ENCODE assay signal across 15 cellular contexts in genomic region chr4:87540176-87541058, GRCh38. TPM values are rescaled to one million over a fixed set of nuclear protein-coding genes. Genes with fewer than 3 reads are reported as not detected.
A peak's percentile ranks its signal among the peaks of the same experiment; 100 is the strongest.
DNase-seq lines count a peak whose midpoint lies in the region; ATAC-seq and TF ChIP-seq lines count a peak whose summit lies in the region.
"Had no signal": no experiment of that assay in that cellular context is flagged by ENCODE, and none has a peak within 500 bp of the region (broad histone marks: within the 10 kb centered on the region; RNA-seq: fewer than 3 reads in every experiment).

No MANE protein-coding gene starts in this region.

- ATAC-seq in left ventricle myocardium superior (peak; percentile 93), sciatic nerve (peak; percentile 92), GM21786 (IDR thresholded peaks at IDR 0.05; ENCODE audit: unreplicated experiment) (no peak), HG03135 (IDR thresholded peaks at IDR 0.05; ENCODE audit: unreplicated experiment) (no peak)
- ATAC-seq: natural killer cell had no signal

- intact Hi-C loops in colonic mucosa (cut with DNase I) (loop anchor here (5.0 kb wide), 1 partner anchor 297 kb away; no protein-coding TSS in a partner anchor), left ventricle myocardium superior (cut with micrococcal nuclease) (loop anchor here (5.0 to 10.0 kb wide), 2 partner anchors 114 to 302 kb away; partner anchors contain the start of gene DMP1), sciatic nerve (cut with DNase I) (no loop called here), vagina (cut with DNase I) (loop anchor here (10.0 kb wide), 1 partner anchor 304 kb away; no protein-coding TSS in a partner anchor)

- H3K27ac ChIP-seq in colonic mucosa (peak overlapping the region; percentile 27), vagina (peak overlapping the region; percentile 78), neuronal stem cell (replicated peaks; ENCODE audit: low read length) (no peak overlapping the region)

- no peak overlapping the region for H3K4ac ChIP-seq in neuronal stem cell (ENCODE audit: low read length)

- H3K9ac ChIP-seq in colonic mucosa (ENCODE audit: low read depth in 2 of 2, low read length in 2 of 2) = no peak overlapping the region
- H3K9ac ChIP-seq in neuronal stem cell (ENCODE audit: low read depth, low read length, poor library complexity) = no peak overlapping the region

- H3K9me3 ChIP-seq in colonic mucosa = no peaks in the 10 kb centered on the region
- H3K9me3 ChIP-seq in vagina = no peaks in the 10 kb centered on the region
- peaks cover 1 to 5% of the 10 kb centered on the region in 2 donors for H3K9me3 ChIP-seq in neuronal stem cell (replicated peaks in 1 of 2; ENCODE audit: control insufficient read depth in 2 of 2, insufficient read depth in 1 of 2, low read depth in 1 of 2, low read length in 2 of 2)

- H4K8ac ChIP-seq in neuronal stem cell (ENCODE audit: low read depth, low read length) = no peak overlapping the region

- no peak overlapping the region for H2AK5ac ChIP-seq in neuronal stem cell (ENCODE audit: low read depth, low read length)

- WGBS in neuronal stem cell (ENCODE audit: extremely low coverage in 2 of 2, insufficient read length in 2 of 2, insufficient replicate concordance in 1 of 2), 2 donors = no CpG with 5 or more reads among the region's 14 CpGs

- no peak for DNase-seq in colonic mucosa
- DNase-seq in left ventricle myocardium superior = no peak
- DNase-seq in sciatic nerve (ENCODE audit: low spot score) = no peak
- peak in 1 of 2 donors; percentile 95 for DNase-seq in vagina (ENCODE audit: extremely low spot score in 2 of 2)
- DNase-seq in neuronal stem cell (ENCODE audit: low spot score) = no peak
- DNase-seq: activated effector memory CD4-positive, alpha-beta T cell treated with Interleukin-2 at 50 U/mL for 16 hours; DND-41; effector memory CD4-positive, alpha-beta T cell; natural killer cell; NCI-H524; stimulated activated CD4-positive, alpha-beta T cell treated with anti-CD3 and anti-CD28 coated beads, Interleukin-4, amount 100 ng/mL, for 4 hours had no signal

- no peak overlapping the region for H2BK120ac ChIP-seq in neuronal stem cell (ENCODE audit: low read depth, low read length)

- no peak overlapping the region for H3K14ac ChIP-seq in neuronal stem cell (ENCODE audit: low read length)

- no peaks in the 10 kb centered on the region for H3K36me3 ChIP-seq in colonic mucosa
- H3K36me3 ChIP-seq in vagina = no peaks in the 10 kb centered on the region
- H3K36me3 ChIP-seq in neuronal stem cell (replicated peaks in 1 of 2; ENCODE audit: control insufficient read depth in 2 of 2, insufficient read depth in 2 of 2, low read length in 2 of 2) = no peaks in the 10 kb centered on the region

- no peak overlapping the region for H3K18ac ChIP-seq in neuronal stem cell (ENCODE audit: low read length)

- H2BK15ac ChIP-seq in neuronal stem cell (ENCODE audit: low read length) = no peak overlapping the region

- no peaks in the 10 kb centered on the region for H3K27me3 ChIP-seq in colonic mucosa
- no peaks in the 10 kb centered on the region for H3K27me3 ChIP-seq in vagina
- H3K27me3 ChIP-seq in neuronal stem cell (ENCODE audit: control insufficient read depth in 3 of 3, insufficient read depth in 3 of 3, low read depth in 1 of 3, low read length in 3 of 3) = no peaks in the 10 kb centered on the region

- H2AFZ ChIP-seq in neuronal stem cell (ENCODE audit: low read length) = no peak overlapping the region

- no peak overlapping the region for H4K91ac ChIP-seq in neuronal stem cell (ENCODE audit: low read depth, low read length, poor library complexity)

- peak in 1 of 2 donors; percentile 21 for TF ChIP-seq POLR2A in vagina (IDR thresholded peaks at IDR 0.05)

- H2BK12ac ChIP-seq in neuronal stem cell (ENCODE audit: low read length) = no peak overlapping the region

- H3K4me1 ChIP-seq in colonic mucosa (no peaks in the 10 kb centered on the region), vagina (peaks cover 9% of the 10 kb centered on the region), neuronal stem cell (ENCODE audit: control insufficient read depth in 2 of 2, insufficient read depth in 1 of 2, low read depth in 1 of 2, low read length in 2 of 2) (peaks cover 4 to 8% of the 10 kb centered on the region in 2 donors)

- H3K23ac ChIP-seq in neuronal stem cell (ENCODE audit: low read depth, low read length, poor library complexity) = no peak overlapping the region

- TF ChIP-seq CTCF in colonic mucosa (IDR thresholded peaks at IDR 0.05) = no peak
- TF ChIP-seq CTCF in vagina (IDR thresholded peaks at IDR 0.05) = no peak

- H3K4me2 ChIP-seq in neuronal stem cell (ENCODE audit: insufficient read depth, low read length, poor library complexity, severe bottlenecking) = no peak overlapping the region

- no peaks in the 10 kb centered on the region for H3K79me1 ChIP-seq in neuronal stem cell (ENCODE audit: low read depth, low read length)

- H3K4me3 ChIP-seq in colonic mucosa (no peak overlapping the region), vagina (no peak overlapping the region), neuronal stem cell (ENCODE audit: low read length in 2 of 2) (no peak overlapping the region)

- H2BK5ac ChIP-seq in neuronal stem cell (ENCODE audit: low read length) = no peak overlapping the region

RNA-seq across cellular contexts. Expression of gene SPARCL1, which starts 11.2 kb away (rescaled TPM):
- total RNA-seq in colonic mucosa (10 to 100 TPM; 18.4 to 84.0 TPM), left ventricle myocardium superior (354 TPM), sciatic nerve (441 TPM), vagina (558 TPM)
- polyA plus RNA-seq in neuronal stem cell (2013, experiment 1 of 2) = 0.01 TPM
- 0.08 TPM for polyA plus RNA-seq in neuronal stem cell (2013, experiment 2 of 2)
- total RNA-seq: kidney epithelial cell, LHCN-M2, natural killer cell had no signal

Comparison
In these comparisons a context has a peak if more than half of its experiments do, and no peak if none do; other contexts are left out.
1. ATAC-seq: peak in left ventricle myocardium superior (single experiment) and sciatic nerve (single experiment); none in GM21786 (single experiment) and HG03135 (single experiment).